8 cellular contexts compared by ENCODE assay signal in genomic region chr6:44264154-44265002, GRCh38. TPM values are rescaled to one million over a fixed set of nuclear protein-coding genes. Genes with fewer than 3 reads are reported as not detected.
DNase-seq lines count a peak whose midpoint lies in the region; ATAC-seq and TF ChIP-seq lines count a peak whose summit lies in the region.

No MANE protein-coding gene starts in this region.

- peak overlapping the region; percentile 74 for H3K4me3 ChIP-seq in epithelial cell of esophagus (ENCODE audit: low read length)

- peak overlapping the region; percentile 20 to 80 (median 71) for H3K27ac Mint-ChIP-seq in nephron

- peak overlapping the region; percentile 85 to 97 (median 92) for H3K4me3 Mint-ChIP-seq in nephron

- TF ChIP-seq CTCF in epithelial cell of esophagus (IDR thresholded peaks at IDR 0.05; ENCODE audit: insufficient read depth, low read depth, low read length, missing control alignments) (no peak), nephron (IDR thresholded peaks at IDR 0.05; ENCODE audit: unreplicated experiment in 3 of 3) (no peak)

- ATAC-seq in GM18868 (IDR thresholded peaks at IDR 0.05; ENCODE audit: unreplicated experiment) (peak; percentile 29), HG03196 (IDR thresholded peaks at IDR 0.05; ENCODE audit: unreplicated experiment) (peak; percentile 29), GM21360 (IDR thresholded peaks at IDR 0.05; ENCODE audit: unreplicated experiment) (no peak)

- H3K9me3 Mint-ChIP-seq in nephron: no peaks in the 10 kb centered on the region

- peaks cover 34% of the 10 kb centered on the region for H3K4me1 Mint-ChIP-seq in nephron

- DNase-seq in T-helper 9 cell (peak; percentile 34), epithelial cell of esophagus (ENCODE audit: low read depth) (no peak), dermis blood vessel endothelial cell (no peak), AG08396 (ENCODE audit: low spot score) (no peak)

- peaks cover 21% of the 10 kb centered on the region for H3K27me3 Mint-ChIP-seq in nephron (ENCODE audit: low read depth)

- H3K36me3 Mint-ChIP-seq in nephron (ENCODE audit: low read depth): peaks cover 6% of the 10 kb centered on the region

RNA-seq across cellular contexts. Expression of gene NFKBIE, which starts 1.0 kb away (rescaled TPM):
- total RNA-seq in dermis blood vessel endothelial cell: 13.4 and 41.7 TPM in 2 replicates

RNA-seq across cellular contexts. Expression of gene TMEM151B, which starts 5.9 kb away (rescaled TPM):
- total RNA-seq in dermis blood vessel endothelial cell: not detected in 2 replicates

RNA-seq across cellular contexts. Expression of gene SLC35B2, which starts 7.0 kb away (rescaled TPM):
- total RNA-seq in dermis blood vessel endothelial cell: 43.1 and 52.7 TPM in 2 replicates

RNA-seq across cellular contexts. Expression of gene HSP90AB1, which starts 17.5 kb away (rescaled TPM):
- 558 and 784 TPM in 2 replicates for total RNA-seq in dermis blood vessel endothelial cell

RNA-seq across cellular contexts. Expression of gene SLC29A1, which starts 41.0 kb away (rescaled TPM):
- total RNA-seq in dermis blood vessel endothelial cell: 41.7 and 64.8 TPM in 2 replicates
